ENCODE assay signal across 16 cellular contexts in the genomic region with DNA sequence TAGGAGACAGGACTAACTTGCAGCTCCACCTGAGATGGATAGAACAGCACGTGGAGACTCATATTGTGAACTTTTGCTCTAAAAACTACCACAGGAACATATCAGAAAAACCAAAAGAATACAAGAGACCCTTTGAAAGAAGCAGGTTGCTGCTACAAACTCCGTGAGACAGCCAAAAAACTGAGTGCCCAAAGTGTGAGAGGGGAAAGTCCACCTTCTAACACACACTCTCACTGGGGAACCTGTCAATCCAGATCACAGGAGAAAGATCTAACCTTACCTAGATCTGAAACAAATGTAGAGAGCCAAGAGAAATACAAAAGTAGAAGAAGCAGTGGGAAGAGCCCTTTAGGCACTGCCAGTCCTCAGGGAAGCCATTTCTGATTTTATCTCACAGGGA. TPM values are rescaled to one million over a fixed set of nuclear protein-coding genes. Genes with fewer than 3 reads are reported as not detected.
DNase-seq lines count a peak whose midpoint lies in the region; ATAC-seq, FAIRE-seq and TF ChIP-seq lines count a peak whose summit lies in the region.
"Had no signal": no experiment of that assay in that cellular context is flagged by ENCODE, and none has a peak within 500 bp of the region (broad histone marks: within the 10 kb centered on the region; RNA-seq: fewer than 3 reads in every experiment).

No MANE protein-coding gene starts in this region.

- peaks cover 16% of the 10 kb centered on the region for H3K36me3 Mint-ChIP-seq in activated naive CD4-positive, alpha-beta T cell treated with anti-CD3 and anti-CD28 coated beads for 36 hours (ENCODE audit: low read depth)
- H3K36me3 Mint-ChIP-seq: CD4-positive, CD25-positive, alpha-beta regulatory T cell had no signal

- ATAC-seq in K562 = peak; percentile 23; the same call in 1 of the 3 replicates

- CTCF ChIA-PET in K562 (lab: Yijun Ruan, JAX; ENCODE audit: low intra/inter-chr PET ratio) = no interaction called here
- CTCF ChIA-PET in activated naive CD4-positive, alpha-beta T cell treated with anti-CD3 and anti-CD28 coated beads for 36 hours (lab: Charles Lee) = no interaction called here

- no peak overlapping the region for H3K4me2 ChIP-seq in K562 (ENCODE audit: insufficient read depth, low read length)
- H3K4me2 ChIP-seq: BLaER1 treated with 17β-estradiol and CSF1 and Interleukin-3, amounts not matched to agents 10 nM and 100 nM had no signal

- no peaks in the 10 kb centered on the region for H3K9me1 ChIP-seq in K562 (ENCODE audit: control insufficient read depth, insufficient read depth, low read length)

- intact Hi-C loops in K562 (cut with micrococcal nuclease) = no loop called here
- intact Hi-C loops in activated naive CD4-positive, alpha-beta T cell treated with anti-CD3 and anti-CD28 coated beads for 36 hours (cut with micrococcal nuclease) = no loop called here
- intact Hi-C loops in ascending aorta (cut with DNase I) = no loop called here

- peak; percentile 45 for DNase-seq in NCI-H146 treated with DMSO at 0.1 percent for 48 hours (lab: John Stamatoyannopoulos, UW; ENCODE audit: unreplicated experiment)
- DNase-seq in NCI-H146 (lab: John Stamatoyannopoulos, UW) = no peak
- DNase-seq in K562 (ENCODE audit: extremely low read depth in 1 of 4, low spot score in 3 of 4) = no peak
- no peak for DNase-seq in activated naive CD4-positive, alpha-beta T cell treated with anti-CD3 and anti-CD28 coated beads for 36 hours
- no peak for DNase-seq in AML-193 (lab: John Stamatoyannopoulos, UW)
- no peak for DNase-seq in ascending aorta (ENCODE audit: low spot score in 2 of 2)
- DNase-seq: CD4-positive, CD25-positive, alpha-beta regulatory T cell; DMS79; HCEC 1CT; HFFc6; KBM-7 had no signal

- H3K4me3 ChIP-seq in K562 = no peak overlapping the region
- H3K4me3 ChIP-seq in liver (ENCODE audit: low read depth in 1 of 3, low read length in 3 of 3) = no peak overlapping the region
- no peak overlapping the region for H3K4me3 ChIP-seq in ascending aorta
- H3K4me3 ChIP-seq: BLaER1 treated with 17β-estradiol and CSF1 and Interleukin-3, amounts not matched to agents 10 nM and 100 nM had no signal

- H3K27ac ChIP-seq in K562 (ENCODE audit: extremely low read depth, low read depth, low read length) (no peak overlapping the region), liver (ENCODE audit: low read depth in 1 of 2, low read length in 2 of 2) (peak overlapping the region in 1 of 2 donors; percentile 26), ascending aorta (no peak overlapping the region)
- H3K27ac ChIP-seq: 22Rv1; BLaER1 treated with 17β-estradiol and CSF1 and Interleukin-3, amounts not matched to agents 10 nM and 100 nM; HL-60 had no signal

- peaks cover 8% of the 10 kb centered on the region for H3K27me3 Mint-ChIP-seq in activated naive CD4-positive, alpha-beta T cell treated with anti-CD3 and anti-CD28 coated beads for 36 hours (ENCODE audit: low read depth)
- H3K27me3 Mint-ChIP-seq: CD4-positive, CD25-positive, alpha-beta regulatory T cell had no signal

- POLR2A ChIA-PET in K562 (lab: Yijun Ruan, JAX) = no interaction called here

- no peaks in the 10 kb centered on the region for H3K79me2 ChIP-seq in K562 (ENCODE audit: control insufficient read depth, insufficient read depth, low read length)

- no peak for TF ChIP-seq POLR2A in K562 (conservative IDR thresholded peaks at IDR 0.05)

- H3K36me3 ChIP-seq in K562 (ENCODE audit: control insufficient read depth, insufficient read depth, low read length) (no peaks in the 10 kb centered on the region), liver (ENCODE audit: control insufficient read depth in 4 of 4, insufficient read depth in 3 of 4, low read depth in 1 of 4, low read length in 3 of 4) (no peaks in the 10 kb centered on the region), ascending aorta (no peaks in the 10 kb centered on the region)
- H3K36me3 ChIP-seq: BLaER1 treated with 17β-estradiol and CSF1 and Interleukin-3, amounts not matched to agents 10 nM and 100 nM had no signal

- no peaks in the 10 kb centered on the region for H3K4me1 Mint-ChIP-seq in activated naive CD4-positive, alpha-beta T cell treated with anti-CD3 and anti-CD28 coated beads for 36 hours (ENCODE audit: low read depth)

- TF ChIP-seq EP300 in K562 (IDR thresholded peaks at IDR 0.05; ENCODE audit: low read length) = no peak

- no peak overlapping the region for H3K27ac Mint-ChIP-seq in activated naive CD4-positive, alpha-beta T cell treated with anti-CD3 and anti-CD28 coated beads for 36 hours
- H3K27ac Mint-ChIP-seq: HFFc6 had no signal

- no peak overlapping the region for H3K4me3 Mint-ChIP-seq in activated naive CD4-positive, alpha-beta T cell treated with anti-CD3 and anti-CD28 coated beads for 36 hours
- H3K4me3 Mint-ChIP-seq: CD4-positive, CD25-positive, alpha-beta regulatory T cell; HFFc6 had no signal

- no peaks in the 10 kb centered on the region for H4K20me1 ChIP-seq in K562 (replicated peaks; ENCODE audit: control insufficient read depth, insufficient read depth, low read length)
- H4K20me1 ChIP-seq: BLaER1 treated with 17β-estradiol and CSF1 and Interleukin-3, amounts not matched to agents 10 nM and 100 nM had no signal

- no peak for TF ChIP-seq RAD21 in K562 (CRISPR knock-in tag; conservative IDR thresholded peaks at IDR 0.05 in 1 of 2, IDR thresholded peaks at IDR 0.05 in 1 of 2)
- TF ChIP-seq RAD21 in liver (IDR thresholded peaks at IDR 0.05) = peak in 1 of 2 donors; percentile 19

- H3K9ac ChIP-seq in K562 (ENCODE audit: insufficient read depth in 1 of 2, low read depth in 2 of 2, low read length in 2 of 2) = no peak overlapping the region
- no peak overlapping the region for H3K9ac ChIP-seq in liver (ENCODE audit: low read depth in 1 of 2, low read length in 2 of 2)
- H3K9ac ChIP-seq: BLaER1 treated with 17β-estradiol and CSF1 and Interleukin-3, amounts not matched to agents 10 nM and 100 nM had no signal

- no peak for FAIRE-seq in K562 (lab: Jason Lieb, UNC)
- FAIRE-seq: GM12891 had no signal

- H3K27me3 ChIP-seq in K562 (ENCODE audit: control insufficient read depth in 2 of 2, insufficient read depth in 2 of 2, low read length in 2 of 2) (no peaks in the 10 kb centered on the region), liver (ENCODE audit: control insufficient read depth in 4 of 4, insufficient read depth in 4 of 4, low read length in 3 of 4) (no peaks in the 10 kb centered on the region), ascending aorta (no peaks in the 10 kb centered on the region)
- H3K27me3 ChIP-seq: BLaER1 treated with 17β-estradiol and CSF1 and Interleukin-3, amounts not matched to agents 10 nM and 100 nM had no signal

- BruUV-seq in K562 (replicated peaks; lab: Mats Ljungman, UMichigan) = no TSS peak

- H2AFZ ChIP-seq in K562 (ENCODE audit: low read depth, low read length) = peak overlapping the region; percentile 20

- in situ Hi-C loops in K562 (cut with MboI) = no loop called here

- H3K9me3 ChIP-seq in K562 (replicated peaks; ENCODE audit: control insufficient read depth, insufficient read depth, low read depth, low read length) (no peaks in the 10 kb centered on the region), liver (ENCODE audit: control insufficient read depth in 4 of 4, low read length in 3 of 4) (no peaks in the 10 kb centered on the region), ascending aorta (peaks cover 0 to 8% of the 10 kb centered on the region in 2 donors)

- H3K4me1 ChIP-seq in K562 (replicated peaks in 1 of 2; ENCODE audit: control insufficient read depth in 2 of 2, insufficient read depth in 2 of 2, low read length in 2 of 2) (peaks cover 0 to 6% of the 10 kb centered on the region in 2 experiments; a peak in 2 of 5 replicates), liver (ENCODE audit: control insufficient read depth in 4 of 4, insufficient read depth in 4 of 4, low read length in 3 of 4) (peaks cover 0 to 8% (median 5%) of the 10 kb centered on the region in 4 donors), ascending aorta (no peaks in the 10 kb centered on the region)
- H3K4me1 ChIP-seq: BLaER1 treated with 17β-estradiol and CSF1 and Interleukin-3, amounts not matched to agents 10 nM and 100 nM had no signal

- H3K9me3 Mint-ChIP-seq in activated naive CD4-positive, alpha-beta T cell treated with anti-CD3 and anti-CD28 coated beads for 36 hours = peaks cover 19% of the 10 kb centered on the region

- TF ChIP-seq CTCF in K562 (IDR thresholded peaks at IDR 0.05 in 2 of 3, conservative IDR thresholded peaks at IDR 0.05 in 1 of 3; ENCODE audit: insufficient read depth in 2 of 3, low read depth in 1 of 3, low read length in 3 of 3) (no peak), liver (IDR thresholded peaks at IDR 0.05; ENCODE audit: low read depth, low read length, missing input control) (no peak), ascending aorta (IDR thresholded peaks at IDR 0.05) (no peak)

- WGBS in K562 (ENCODE audit: insufficient coverage, low coverage, missing lambda C conversion rate) = 35% methylated on average over 2 of the region's 2 CpGs
- 40% methylated on average over 2 of the region's 2 CpGs for WGBS in liver

TF ChIP-seq in liver, 16 proteins besides CTCF, POLR2A, EP300 and RAD21 (continues in another document):
- TF ChIP-seq HNF4G (IDR thresholded peaks at IDR 0.05) (peak; percentile 56), NR2F2 (IDR thresholded peaks at IDR 0.05) (no peak)
- TF ChIP-seq, protein P1, sequence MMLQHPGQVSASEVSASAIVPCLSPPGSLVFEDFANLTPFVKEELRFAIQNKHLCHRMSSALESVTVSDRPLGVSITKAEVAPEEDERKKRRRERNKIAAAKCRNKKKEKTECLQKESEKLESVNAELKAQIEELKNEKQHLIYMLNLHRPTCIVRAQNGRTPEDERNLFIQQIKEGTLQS (IDR thresholded peaks at IDR 0.05) = no peak

RNA-seq across cellular contexts. Expression of a gene that starts 46.3 kb away (rescaled TPM):
- total RNA-seq in K562 (2011; cell fraction: chromatin; rRNA removed; ENCODE audit: low replicate concordance) = 9.1 and 30.1 TPM in 2 replicates
- total RNA-seq in K562 (2011; cell fraction: nucleolus; rRNA removed) = 3.4 and 5.7 TPM in 2 replicates
- total RNA-seq in K562 (2011; cell fraction: nucleoplasm; rRNA removed) = 10.6 and 16.4 TPM in 2 replicates
- total RNA-seq in K562 (2014; rRNA removed) (1.8 and 2.7 TPM in 2 replicates), K562 (2014; rRNA removed; fragmentation: Illumina TruSeq; extraction: Trizol) (4.3 and 5.4 TPM in 2 replicates), K562 (2015; rRNA removed; fragmentation: Illumina TruSeq; extraction: Trizol) (3.8 and 4.1 TPM in 2 replicates), K562 (2021) (3.8 and 4.5 TPM in 2 replicates), liver (10 to 100 TPM; 15.2 to 15.8 TPM), ascending aorta (9.0 TPM)
- polyA plus RNA-seq in K562 (2011; rRNA removed) (5.5 and 6.1 TPM in 2 replicates), K562 (2014; fragmentation: Illumina TruSeq; extraction: Trizol) (2.7 and 3.0 TPM in 2 replicates), K562 (2014; fragmentation: Nextera tagmentation; extraction: Ambion mirVana) (under 1 TPM; 0.53 to 0.95 TPM), K562 (2014; rRNA removed) (4.9 and 5.9 TPM in 2 replicates), liver (1 to 10 TPM; 3.4 to 3.7 TPM)
- 1.8 and 2.1 TPM in 2 replicates for polyA plus RNA-seq in K562 (2011; cell fraction: cytosol; rRNA removed)
- polyA plus RNA-seq in K562 (2011; cell fraction: nucleus; rRNA removed) = 11.2 and 12.4 TPM in 2 replicates
- polyA plus RNA-seq in K562 (2012) = 2.0 and 2.7 TPM in 2 replicates
- polyA minus RNA-seq in K562 (2011; rRNA and poly(A)+ RNA removed) = 9.4 and 11.6 TPM in 2 replicates
- 2.3 and 2.6 TPM in 2 replicates for polyA minus RNA-seq in K562 (2011; cell fraction: cytosol; rRNA and poly(A)+ RNA removed)
- 8.6 and 19.4 TPM in 2 replicates for polyA minus RNA-seq in K562 (2011; cell fraction: nucleus; rRNA and poly(A)+ RNA removed)
- 1 to 10 TPM; 8.4 to 8.7 TPM for total RNA-seq in activated naive CD4-positive, alpha-beta T cell treated with anti-CD3 and anti-CD28 coated beads for 36 hours
